In genomic region chr17:47742319-47743181, GRCh38 we compare ENCODE assay signal across 8 cellular contexts. TPM values are rescaled to one million over a fixed set of nuclear protein-coding genes. Genes with fewer than 3 reads are reported as not detected.
A peak's percentile ranks its signal among the peaks of the same experiment; 100 is the strongest.
DNase-seq lines count a peak whose midpoint lies in the region; ATAC-seq and TF ChIP-seq lines count a peak whose summit lies in the region.

No MANE protein-coding gene starts in this region.

- H3K9me3 Mint-ChIP-seq in activated naive CD4-positive, alpha-beta T cell treated with anti-CD3 and anti-CD28 coated beads, Interleukin-2, amount 10 ng/mL, durations not matched to agents 7 days and 5 days = no peaks in the 10 kb centered on the region

- peaks cover 6% of the 10 kb centered on the region for H3K36me3 Mint-ChIP-seq in activated naive CD4-positive, alpha-beta T cell treated with anti-CD3 and anti-CD28 coated beads, Interleukin-2, amount 10 ng/mL, durations not matched to agents 7 days and 5 days

- TF ChIP-seq CTCF in GM12872 (IDR thresholded peaks at IDR 0.05; ENCODE audit: insufficient read depth, low read depth, low read length) = peak; percentile 74
- TF ChIP-seq CTCF in lower lobe of right lung (IDR thresholded peaks at IDR 0.05) = peak; percentile 23
- no peak for TF ChIP-seq CTCF in lower leg skin (IDR thresholded peaks at IDR 0.05)

- H3K4me1 Mint-ChIP-seq in activated naive CD4-positive, alpha-beta T cell treated with anti-CD3 and anti-CD28 coated beads, Interleukin-2, amount 10 ng/mL, durations not matched to agents 7 days and 5 days = peaks cover 28% of the 10 kb centered on the region

- no peak for TF ChIP-seq POLR2A in lower leg skin (IDR thresholded peaks at IDR 0.05)

- H3K27ac ChIP-seq in lower lobe of right lung = no peak overlapping the region

- CTCF ChIA-PET in activated naive CD4-positive, alpha-beta T cell treated with anti-CD3 and anti-CD28 coated beads, Interleukin-2, amount 10 ng/mL, durations not matched to agents 7 days and 5 days (lab: Charles Lee) = interaction anchor here (1.0 to 9.9 kb wide), 7 partner anchors 10 to 79 kb away, joined by 3 to 128 read pairs (median 7); partner anchors contain the start of gene TBX21

- H3K4me1 ChIP-seq in lower lobe of right lung = no peaks in the 10 kb centered on the region

- DNase-seq in NCI-H2227 treated with DMSO at 0.1 percent for 48 hours (lab: John Stamatoyannopoulos, UW) (peak; percentile 5), lower lobe of right lung (no peak), lower leg skin (ENCODE audit: low spot score in 2 of 2) (no peak)
- DNase-seq in activated naive CD4-positive, alpha-beta T cell treated with anti-CD3 and anti-CD28 coated beads, Interleukin-2, amount 10 ng/mL, durations not matched to agents 7 days and 5 days = peak; percentile 65

- no peak overlapping the region for H3K4me3 Mint-ChIP-seq in activated naive CD4-positive, alpha-beta T cell treated with anti-CD3 and anti-CD28 coated beads, Interleukin-2, amount 10 ng/mL, durations not matched to agents 7 days and 5 days

- no peak overlapping the region for H3K4me3 ChIP-seq in lower lobe of right lung
- H3K4me3 ChIP-seq in lower leg skin (ENCODE audit: low read depth, poor library complexity, severe bottlenecking) = no peak overlapping the region

- no peaks in the 10 kb centered on the region for H3K9me3 ChIP-seq in lower lobe of right lung

- no peak overlapping the region for H3K27ac Mint-ChIP-seq in activated naive CD4-positive, alpha-beta T cell treated with anti-CD3 and anti-CD28 coated beads, Interleukin-2, amount 10 ng/mL, durations not matched to agents 7 days and 5 days

- intact Hi-C loops in lower lobe of right lung (cut with DNase I) (no loop called here), lower leg skin (cut with DNase I; ENCODE audit: low total_unique reads) (no loop called here)

- H3K36me3 ChIP-seq in lower lobe of right lung = no peaks in the 10 kb centered on the region

- no peaks in the 10 kb centered on the region for H3K27me3 Mint-ChIP-seq in activated naive CD4-positive, alpha-beta T cell treated with anti-CD3 and anti-CD28 coated beads, Interleukin-2, amount 10 ng/mL, durations not matched to agents 7 days and 5 days

- 29 to 31% methylated on average over 26 of the region's 26 CpGs for WGBS in lower leg skin, 2 donors

- H3K27me3 ChIP-seq in lower lobe of right lung (ENCODE audit: low read depth) = peaks cover 38% of the 10 kb centered on the region

- ATAC-seq in lower lobe of right lung (peak in 1 of 2 donors; percentile 27), GM21526 (IDR thresholded peaks at IDR 0.05; ENCODE audit: low FRiP score, unreplicated experiment) (no peak), GM18517 (IDR thresholded peaks at IDR 0.05; ENCODE audit: unreplicated experiment) (no peak), GM21619 (IDR thresholded peaks at IDR 0.05; ENCODE audit: unreplicated experiment) (no peak)

RNA-seq across cellular contexts. Expression of gene TBX21, which starts 9.5 kb away (rescaled TPM):
- total RNA-seq in lower lobe of right lung (3.6 TPM), lower leg skin (1 to 10 TPM in 2 of 4 donors, under 1 TPM in 1, not detected in 1; 0.12 to 1.9 (median 1.2) TPM)

RNA-seq across cellular contexts. Expression of gene TBKBP1, which starts 48.6 kb away (rescaled TPM):
- total RNA-seq in lower lobe of right lung = 8.3 TPM
- total RNA-seq in lower leg skin = 10 to 100 TPM in 2 of 4 donors, 1 to 10 TPM in 2; 7.1 to 14.7 (median 9.3) TPM

Comparison
In these comparisons a context has a peak if more than half of its experiments do, and no peak if none do; other contexts are left out.
1. CTCF ChIP-seq: peak in GM12872 (single experiment) and lower lobe of right lung (single experiment); none in lower leg skin (0 of 3).
2. DNase-seq: peak in NCI-H2227 treated with DMSO at 0.1 percent for 48 hours (single experiment) and activated naive CD4-positive, alpha-beta T cell treated with anti-CD3 and anti-CD28 coated beads, Interleukin-2, amount 10 ng/mL, durations not matched to agents 7 days and 5 days (single experiment); none in lower lobe of right lung (single experiment) and lower leg skin (0 of 2).